ENCODE assay signal across 1 cellular context in the genomic region with DNA sequence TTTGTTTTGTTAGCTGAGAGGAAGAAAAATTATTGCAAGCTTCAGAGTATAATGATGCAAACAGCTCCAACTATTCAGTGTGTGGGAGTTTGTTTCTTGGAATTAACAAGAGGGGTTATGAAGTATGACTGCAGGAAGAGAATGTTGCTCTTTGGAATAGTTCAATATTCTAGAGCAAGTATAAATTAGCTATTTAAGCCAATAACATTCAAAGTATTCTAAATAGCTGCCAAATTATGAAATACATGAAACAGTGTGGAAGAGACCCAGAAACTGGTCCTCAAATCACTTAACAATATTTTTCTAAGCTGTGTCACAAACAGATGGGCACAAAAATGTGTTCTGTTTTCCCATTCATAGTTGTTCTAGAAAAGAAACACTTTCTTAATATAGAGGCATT.
TF ChIP-seq lines count a peak whose summit lies in the region.

No MANE protein-coding gene starts in this region.

TF ChIP-seq in SK-N-SH, 30 proteins besides CTCF, POLR2A, EP300 and RAD21 (continued from another document):
- TF ChIP-seq, protein P1, sequence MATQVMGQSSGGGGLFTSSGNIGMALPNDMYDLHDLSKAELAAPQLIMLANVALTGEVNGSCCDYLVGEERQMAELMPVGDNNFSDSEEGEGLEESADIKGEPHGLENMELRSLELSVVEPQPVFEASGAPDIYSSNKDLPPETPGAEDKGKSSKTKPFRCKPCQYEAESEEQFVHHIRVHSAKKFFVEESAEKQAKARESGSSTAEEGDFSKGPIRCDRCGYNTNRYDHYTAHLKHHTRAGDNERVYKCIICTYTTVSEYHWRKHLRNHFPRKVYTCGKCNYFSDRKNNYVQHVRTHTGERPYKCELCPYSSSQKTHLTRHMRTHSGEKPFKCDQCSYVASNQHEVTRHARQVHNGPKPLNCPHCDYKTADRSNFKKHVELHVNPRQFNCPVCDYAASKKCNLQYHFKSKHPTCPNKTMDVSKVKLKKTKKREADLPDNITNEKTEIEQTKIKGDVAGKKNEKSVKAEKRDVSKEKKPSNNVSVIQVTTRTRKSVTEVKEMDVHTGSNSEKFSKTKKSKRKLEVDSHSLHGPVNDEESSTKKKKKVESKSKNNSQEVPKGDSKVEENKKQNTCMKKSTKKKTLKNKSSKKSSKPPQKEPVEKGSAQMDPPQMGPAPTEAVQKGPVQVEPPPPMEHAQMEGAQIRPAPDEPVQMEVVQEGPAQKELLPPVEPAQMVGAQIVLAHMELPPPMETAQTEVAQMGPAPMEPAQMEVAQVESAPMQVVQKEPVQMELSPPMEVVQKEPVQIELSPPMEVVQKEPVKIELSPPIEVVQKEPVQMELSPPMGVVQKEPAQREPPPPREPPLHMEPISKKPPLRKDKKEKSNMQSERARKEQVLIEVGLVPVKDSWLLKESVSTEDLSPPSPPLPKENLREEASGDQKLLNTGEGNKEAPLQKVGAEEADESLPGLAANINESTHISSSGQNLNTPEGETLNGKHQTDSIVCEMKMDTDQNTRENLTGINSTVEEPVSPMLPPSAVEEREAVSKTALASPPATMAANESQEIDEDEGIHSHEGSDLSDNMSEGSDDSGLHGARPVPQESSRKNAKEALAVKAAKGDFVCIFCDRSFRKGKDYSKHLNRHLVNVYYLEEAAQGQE (IDR thresholded peaks at IDR 0.05; ENCODE audit: low read depth, low read length) = no peak
- no peak for TF ChIP-seq JUND (IDR thresholded peaks at IDR 0.05)
